In the genomic region with DNA sequence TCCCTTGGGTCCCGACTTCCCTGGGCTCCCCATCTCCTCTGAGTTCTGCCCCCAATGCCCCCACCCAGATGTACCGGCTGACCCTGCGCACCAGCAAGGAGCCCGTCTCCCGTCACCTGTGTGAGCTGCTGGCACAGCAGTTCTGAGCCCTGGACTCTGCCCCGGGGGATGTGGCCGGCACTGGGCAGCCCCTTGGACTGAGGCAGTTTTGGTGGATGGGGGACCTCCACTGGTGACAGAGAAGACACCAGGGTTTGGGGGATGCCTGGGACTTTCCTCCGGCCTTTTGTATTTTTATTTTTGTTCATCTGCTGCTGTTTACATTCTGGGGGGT, we compare ENCODE assay signal across 1 cellular context.
TF ChIP-seq lines count a peak whose summit lies in the region.

No MANE protein-coding gene starts in this region.

TF ChIP-seq in K562, 482 proteins besides CTCF, POLR2A, EP300 and RAD21:
- TF ChIP-seq POLR2G (IDR thresholded peaks at IDR 0.05; ENCODE audit: low read depth, low read length) (peak; percentile 54), BRF1 (IDR thresholded peaks at IDR 0.05; ENCODE audit: borderline replicate concordance, extremely low read depth, insufficient read length) (no peak)
